Comparison of ENCODE assay signal across 8 cellular contexts in genomic region chr7:28926871-28927597, GRCh38. TPM values are rescaled to one million over a fixed set of nuclear protein-coding genes. Genes with fewer than 3 reads are reported as not detected.
DNase-seq lines count a peak whose midpoint lies in the region; ATAC-seq, FAIRE-seq and TF ChIP-seq lines count a peak whose summit lies in the region.

No MANE protein-coding gene starts in this region.

- H3K9me3 ChIP-seq in SK-N-SH (no peaks in the 10 kb centered on the region), pancreas (no peaks in the 10 kb centered on the region), aorta (ENCODE audit: control insufficient read depth, low read length) (no peaks in the 10 kb centered on the region)

- WGBS in SK-N-SH (ENCODE audit: low lambda C conversion rate), result 8% methylated on average over 22 of the region's 22 CpGs
- 2% methylated on average over 22 of the region's 22 CpGs for WGBS in pancreas, 2 donors
- 1 to 2% methylated on average over 22 of the region's 22 CpGs for WGBS in aorta, 2 donors

- ATAC-seq in HG02623 (IDR thresholded peaks at IDR 0.05; ENCODE audit: unreplicated experiment) (peak; percentile 92), pancreas (peak; percentile 75 to 94 (median 92)), aorta (ENCODE audit: low FRiP score) (peak; percentile 92)
- peak; percentile 84 for ATAC-seq in activated naive CD8-positive, alpha-beta T cell treated with anti-CD3 and anti-CD28 coated beads, Interleukin-2, amount 50 U/mL, for 24 hours

- intact Hi-C loops in cardiac septum (cut with DNase I) (loop anchor here (2.0 to 10.0 kb wide), 3 partner anchors 30 to 420 kb away; partner anchors contain the start of gene CHN2), pancreas (cut with DNase I) (loop anchor here in 2 of 3 donors (5.0 to 10.0 kb wide), 3 partner anchors 175 to 480 kb away; no protein-coding TSS in a partner anchor), aorta (cut with DNase I) (loop anchor here in 1 of 2 donors (2.0 kb wide), 1 partner anchor 180 kb away; no protein-coding TSS in a partner anchor)

- peak overlapping the region; percentile 42; the same call in 1 of the 2 replicates for H3K9ac ChIP-seq in SK-N-SH

- no peak for FAIRE-seq in pancreas (lab: Jason Lieb, UNC)

- H2AFZ ChIP-seq in SK-N-SH (ENCODE audit: low read depth), result peak overlapping the region; percentile 80

- H3K4me3 ChIP-seq in SK-N-SH (ENCODE audit: low read depth in 2 of 2, low read length in 1 of 2) (peak overlapping the region; percentile 55 to 65), pancreas (peak overlapping the region; percentile 11 to 50 (median 38)), aorta (ENCODE audit: low read length in 2 of 2) (peak overlapping the region; percentile 44 to 76)

- peak; percentile 99 for TF ChIP-seq RAD21 in SK-N-SH (IDR thresholded peaks at IDR 0.05; ENCODE audit: low read length)

- peaks cover 0 to 22% of the 10 kb centered on the region in 2 experiments; a peak in 3 of 4 replicates for H3K4me1 ChIP-seq in SK-N-SH (ENCODE audit: control insufficient read depth in 1 of 2, insufficient read depth in 2 of 2, low read depth in 1 of 2, low read length in 1 of 2)
- peaks cover 0 to 9% (median 4%) of the 10 kb centered on the region in 3 donors for H3K4me1 ChIP-seq in pancreas
- H3K4me1 ChIP-seq in aorta (ENCODE audit: control insufficient read depth in 1 of 2, insufficient read depth in 2 of 2, low read length in 2 of 2), result no peaks in the 10 kb centered on the region

- peak; percentile 31 for DNase-seq in NCI-H1048 (lab: John Stamatoyannopoulos, UW)
- DNase-seq in SK-N-SH, result peak; percentile 72
- peak; percentile 40 for DNase-seq in activated naive CD8-positive, alpha-beta T cell treated with anti-CD3 and anti-CD28 coated beads, Interleukin-2, amount 50 U/mL, for 24 hours
- DNase-seq in cardiac septum (ENCODE audit: low spot score), result peak; percentile 82
- peak in 5 of 6 donors; percentile 40 to 68 (median 65) for DNase-seq in pancreas
- peak; percentile 82 to 84 for DNase-seq in aorta

- H3K27ac Mint-ChIP-seq in activated naive CD8-positive, alpha-beta T cell treated with anti-CD3 and anti-CD28 coated beads, Interleukin-2, amount 50 U/mL, for 24 hours, result no peak overlapping the region

- CTCF ChIA-PET in SK-N-SH (lab: Yijun Ruan, JAX), result interaction anchor here (0.6 to 19.1 kb wide), 95 partner anchors 11 to 1267 kb away, joined by 3 to 1647 read pairs (median 5); partner anchors contain the start of genes CPVL and TRIL

- no peaks in the 10 kb centered on the region for H3K79me2 ChIP-seq in SK-N-SH (ENCODE audit: insufficient read depth)

- peak overlapping the region; percentile 77 for H3K4me2 ChIP-seq in SK-N-SH

- H3K27me3 ChIP-seq in SK-N-SH (ENCODE audit: insufficient read depth) (0 out of 2 replicates have a peak, but pooled peaks cover 15% of the 10 kb centered on the region), pancreas (peaks cover 0 to 5% (median 0%) of the 10 kb centered on the region in 4 donors), aorta (ENCODE audit: control insufficient read depth in 1 of 2, insufficient read depth in 2 of 2, low read length in 1 of 2) (no peaks in the 10 kb centered on the region)

- H3K4me1 Mint-ChIP-seq in activated naive CD8-positive, alpha-beta T cell treated with anti-CD3 and anti-CD28 coated beads, Interleukin-2, amount 50 U/mL, for 24 hours, result peaks cover 18% of the 10 kb centered on the region

- H3K27ac ChIP-seq in SK-N-SH (ENCODE audit: low read depth in 2 of 2, low read length in 1 of 2) (peak overlapping the region in 1 of 2 experiments; percentile 45; a peak in 1 of 4 replicates), pancreas (no peak overlapping the region), aorta (ENCODE audit: low read depth in 1 of 2, low read length in 2 of 2) (no peak overlapping the region)

- peak overlapping the region; percentile 74 for H3K4me3 Mint-ChIP-seq in activated naive CD8-positive, alpha-beta T cell treated with anti-CD3 and anti-CD28 coated beads, Interleukin-2, amount 50 U/mL, for 24 hours

- TF ChIP-seq CTCF in GM12801 (IDR thresholded peaks at IDR 0.05; ENCODE audit: extremely low read depth, insufficient read length) (peak; percentile 13), SK-N-SH (IDR thresholded peaks at IDR 0.05) (peak; percentile 99), pancreas (IDR thresholded peaks at IDR 0.05) (peak; percentile 70 to 83 (median 74))

- H3K36me3 ChIP-seq in SK-N-SH (replicated peaks in 1 of 2; ENCODE audit: control insufficient read depth in 1 of 2, insufficient read depth in 2 of 2, low read length in 1 of 2), result no peaks in the 10 kb centered on the region
- H3K36me3 ChIP-seq in pancreas, result no peaks in the 10 kb centered on the region
- H3K36me3 ChIP-seq in aorta (ENCODE audit: control insufficient read depth in 1 of 2, insufficient read depth in 2 of 2, low read length in 1 of 2), result no peaks in the 10 kb centered on the region

- POLR2A ChIA-PET in SK-N-SH (lab: Yijun Ruan, JAX), result interaction anchor here (0.6 to 3.1 kb wide), 6 partner anchors 12 to 482 kb away, joined by 3 to 25 read pairs (median 6); partner anchors contain the start of gene TRIL

- no peaks in the 10 kb centered on the region for H3K36me3 Mint-ChIP-seq in activated naive CD8-positive, alpha-beta T cell treated with anti-CD3 and anti-CD28 coated beads, Interleukin-2, amount 50 U/mL, for 24 hours (ENCODE audit: low read depth)

- no peaks in the 10 kb centered on the region for H3K9me3 Mint-ChIP-seq in activated naive CD8-positive, alpha-beta T cell treated with anti-CD3 and anti-CD28 coated beads, Interleukin-2, amount 50 U/mL, for 24 hours

- no peaks in the 10 kb centered on the region for H3K9me2 ChIP-seq in SK-N-SH

- H3F3A ChIP-seq in SK-N-SH (replicated peaks; ENCODE audit: insufficient read depth), result no peaks in the 10 kb centered on the region

- peaks cover 4% of the 10 kb centered on the region for H3K27me3 Mint-ChIP-seq in activated naive CD8-positive, alpha-beta T cell treated with anti-CD3 and anti-CD28 coated beads, Interleukin-2, amount 50 U/mL, for 24 hours

- H4K20me1 ChIP-seq in SK-N-SH (ENCODE audit: insufficient read depth), result no peaks in the 10 kb centered on the region

- TF ChIP-seq EP300 in SK-N-SH (IDR thresholded peaks at IDR 0.05; ENCODE audit: borderline replicate concordance in 1 of 2, low read depth in 1 of 2, low read length in 1 of 2), result peak in 1 of 2 experiments; percentile 42; a peak in 1 of 4 replicates

TF ChIP-seq in SK-N-SH, 30 proteins besides CTCF, POLR2A, EP300 and RAD21 (continues in another document):
- TF ChIP-seq NFIC (IDR thresholded peaks at IDR 0.05; ENCODE audit: borderline replicate concordance) (no peak), TAF1 (IDR thresholded peaks at IDR 0.05; ENCODE audit: borderline replicate concordance, low read depth, low read length) (no peak), JUND (IDR thresholded peaks at IDR 0.05) (no peak), SMC3 (IDR thresholded peaks at IDR 0.05; ENCODE audit: low read depth, low read length) (peak; percentile 94), YY1 (IDR thresholded peaks at IDR 0.05; ENCODE audit: low read depth) (no peak), FOXM1 (IDR thresholded peaks at IDR 0.05; ENCODE audit: low read depth) (no peak), POLR2AphosphoS5 (IDR thresholded peaks at IDR 0.05; ENCODE audit: low read depth, low read length) (no peak), GATA2 (CRISPR knock-in tag; IDR thresholded peaks at IDR 0.05) (no peak), USF1 (IDR thresholded peaks at IDR 0.05; ENCODE audit: borderline replicate concordance, low read depth) (no peak), TCF12 (IDR thresholded peaks at IDR 0.05) (peak; percentile 9; the same call in 1 of the 2 replicates)
- TF ChIP-seq, protein P1, sequence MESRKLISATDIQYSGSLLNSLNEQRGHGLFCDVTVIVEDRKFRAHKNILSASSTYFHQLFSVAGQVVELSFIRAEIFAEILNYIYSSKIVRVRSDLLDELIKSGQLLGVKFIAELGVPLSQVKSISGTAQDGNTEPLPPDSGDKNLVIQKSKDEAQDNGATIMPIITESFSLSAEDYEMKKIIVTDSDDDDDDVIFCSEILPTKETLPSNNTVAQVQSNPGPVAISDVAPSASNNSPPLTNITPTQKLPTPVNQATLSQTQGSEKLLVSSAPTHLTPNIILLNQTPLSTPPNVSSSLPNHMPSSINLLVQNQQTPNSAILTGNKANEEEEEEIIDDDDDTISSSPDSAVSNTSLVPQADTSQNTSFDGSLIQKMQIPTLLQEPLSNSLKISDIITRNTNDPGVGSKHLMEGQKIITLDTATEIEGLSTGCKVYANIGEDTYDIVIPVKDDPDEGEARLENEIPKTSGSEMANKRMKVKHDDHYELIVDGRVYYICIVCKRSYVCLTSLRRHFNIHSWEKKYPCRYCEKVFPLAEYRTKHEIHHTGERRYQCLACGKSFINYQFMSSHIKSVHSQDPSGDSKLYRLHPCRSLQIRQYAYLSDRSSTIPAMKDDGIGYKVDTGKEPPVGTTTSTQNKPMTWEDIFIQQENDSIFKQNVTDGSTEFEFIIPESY (IDR thresholded peaks at IDR 0.05; ENCODE audit: borderline replicate concordance, low read depth), result no peak
- TF ChIP-seq, protein P2, sequence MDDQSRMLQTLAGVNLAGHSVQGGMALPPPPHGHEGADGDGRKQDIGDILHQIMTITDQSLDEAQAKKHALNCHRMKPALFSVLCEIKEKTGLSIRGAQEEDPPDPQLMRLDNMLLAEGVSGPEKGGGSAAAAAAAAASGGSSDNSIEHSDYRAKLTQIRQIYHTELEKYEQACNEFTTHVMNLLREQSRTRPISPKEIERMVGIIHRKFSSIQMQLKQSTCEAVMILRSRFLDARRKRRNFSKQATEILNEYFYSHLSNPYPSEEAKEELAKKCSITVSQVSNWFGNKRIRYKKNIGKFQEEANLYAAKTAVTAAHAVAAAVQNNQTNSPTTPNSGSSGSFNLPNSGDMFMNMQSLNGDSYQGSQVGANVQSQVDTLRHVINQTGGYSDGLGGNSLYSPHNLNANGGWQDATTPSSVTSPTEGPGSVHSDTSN (IDR thresholded peaks at IDR 0.05), result no peak

RNA-seq across cellular contexts. Expression of gene TRIL, which starts 31.1 kb away (rescaled TPM):
- polyA plus RNA-seq in SK-N-SH (2012; rRNA removed), result 0.18 and 0.28 TPM in 2 replicates
- polyA plus RNA-seq in SK-N-SH (2012; cell fraction: cytosol; rRNA removed), result 0.23 and 0.41 TPM in 2 replicates
- polyA plus RNA-seq in SK-N-SH (2012; cell fraction: nucleus; rRNA removed), result 0.08 and 0.16 TPM in 2 replicates
- 2.6 TPM for total RNA-seq in cardiac septum
- total RNA-seq in pancreas, result 1 to 10 TPM in 1 of 6 donors, under 1 TPM in 5; 0.14 to 2.2 (median 0.55) TPM
- under 1 TPM; 0.19 to 0.28 TPM for polyA plus RNA-seq in pancreas
- 1 to 10 TPM; 1.0 to 7.0 TPM for total RNA-seq in aorta
- polyA plus RNA-seq in aorta, result under 1 TPM; 0.13 to 0.54 TPM

Comparison
In these comparisons a context has a peak if more than half of its experiments do, and no peak if none do; other contexts are left out.
1. CTCF ChIP-seq: peak in every context shown above with its lines; median percentile 99 in SK-N-SH; 74 in pancreas; 13 in GM12801.
2. DNase-seq: peak in every context shown above with its lines; median percentile 83 in aorta; 82 in cardiac septum; 72 in SK-N-SH; 65 in pancreas; 40 in activated naive CD8-positive, alpha-beta T cell treated with anti-CD3 and anti-CD28 coated beads, Interleukin-2, amount 50 U/mL, for 24 hours; 31 in NCI-H1048.